Comparison of ENCODE assay signal across 10 cellular contexts in genomic region chr4:151236036-151236435, GRCh38. TPM values are rescaled to one million over a fixed set of nuclear protein-coding genes. Genes with fewer than 3 reads are reported as not detected.
"Had no signal": no experiment of that assay in that cellular context is flagged by ENCODE, and none has a peak within 500 bp of the region (broad histone marks: within the 10 kb centered on the region; RNA-seq: fewer than 3 reads in every experiment).

No MANE protein-coding gene starts in this region.

- H3K9ac ChIP-seq: GM23248 had no signal

- DNase-seq: GM23248, GOT3, H9, HCEC 1CT, IMR-90, KG1 had no signal

- FAIRE-seq: H54, HTR-8/SVneo, K562 had no signal

- ATAC-seq: K562 had no signal

- H2AFZ ChIP-seq: GM23248 had no signal

- H3K4me3 ChIP-seq: GM23248, K562 had no signal

- H3K27ac ChIP-seq: GM23248 had no signal

RNA-seq across cellular contexts. Expression of gene PRSS48, which starts 40.9 kb away (rescaled TPM):
- total RNA-seq: GM23248, H9, HT-29, IMR-90, K562 had no signal
- polyA plus RNA-seq: GM23248, IMR-90, K562 had no signal
